In genomic region chr7:55536619-55537457, GRCh38 we compare ENCODE assay signal across 11 cellular contexts. TPM values are rescaled to one million over a fixed set of nuclear protein-coding genes. Genes with fewer than 3 reads are reported as not detected.
DNase-seq lines count a peak whose midpoint lies in the region; ATAC-seq and TF ChIP-seq lines count a peak whose summit lies in the region.
"Had no signal": no experiment of that assay in that cellular context is flagged by ENCODE, and none has a peak within 500 bp of the region (broad histone marks: within the 10 kb centered on the region; RNA-seq: fewer than 3 reads in every experiment).

No MANE protein-coding gene starts in this region.

- H3K4me1 Mint-ChIP-seq in activated naive CD8-positive, alpha-beta T cell (ENCODE audit: low read depth), result peaks cover 85% of the 10 kb centered on the region
- H3K4me1 Mint-ChIP-seq in neural crest cell, result peaks cover 20% of the 10 kb centered on the region

- ATAC-seq in DND-41 (ENCODE audit: insufficient read depth, low read depth), result no peak
- ATAC-seq in HG03139 (IDR thresholded peaks at IDR 0.05; ENCODE audit: unreplicated experiment), result no peak
- no peak for ATAC-seq in right cardiac atrium
- ATAC-seq: mucosa of descending colon had no signal

- peaks cover 14% of the 10 kb centered on the region for H3K36me3 Mint-ChIP-seq in activated naive CD8-positive, alpha-beta T cell
- peaks cover 4% of the 10 kb centered on the region for H3K36me3 Mint-ChIP-seq in neural crest cell (ENCODE audit: low read depth)

- H3K4me1 ChIP-seq in DND-41 (ENCODE audit: insufficient read depth, low read length) (peaks cover 76% of the 10 kb centered on the region), right cardiac atrium (ENCODE audit: control insufficient read depth, insufficient read depth, low read length) (peaks cover 3% of the 10 kb centered on the region)

- no peaks in the 10 kb centered on the region for H3K9me3 Mint-ChIP-seq in activated naive CD8-positive, alpha-beta T cell (ENCODE audit: low read depth)
- H3K9me3 Mint-ChIP-seq in neural crest cell, result no peaks in the 10 kb centered on the region

- H3K9me3 ChIP-seq in DND-41 (ENCODE audit: insufficient read depth, low read length, severe bottlenecking) (no peaks in the 10 kb centered on the region), right cardiac atrium (ENCODE audit: control insufficient read depth, low read length) (no peaks in the 10 kb centered on the region)
- H3K9me3 ChIP-seq: mucosa of descending colon, vagina had no signal

- peak overlapping the region; percentile 13 for H3K4me2 ChIP-seq in DND-41 (ENCODE audit: insufficient read depth, low read length)

- no peaks in the 10 kb centered on the region for H3K36me3 ChIP-seq in DND-41 (ENCODE audit: insufficient read depth, low read length)
- no peaks in the 10 kb centered on the region for H3K36me3 ChIP-seq in H7 (replicated peaks; ENCODE audit: control insufficient read depth, insufficient read depth, low read length)
- H3K36me3 ChIP-seq: vagina had no signal

- peaks cover 76% of the 10 kb centered on the region for H3K79me2 ChIP-seq in DND-41 (ENCODE audit: insufficient read depth, low read length)

- DNase-seq in DND-41, result peak; percentile 54
- peak; percentile 64 for DNase-seq in H7
- DNase-seq in neural crest cell (ENCODE audit: low read depth, low spot score), result no peak
- DNase-seq in pons (ENCODE audit: low spot score), result no peak
- DNase-seq in right cardiac atrium, result no peak
- DNase-seq in HT-29 (ENCODE audit: low spot score), result no peak
- DNase-seq: mucosa of descending colon, NCI-H1694 had no signal

- 88% methylated on average over 23 of the region's 23 CpGs for WGBS in right cardiac atrium

- H3K4me3 Mint-ChIP-seq in activated naive CD8-positive, alpha-beta T cell, result peak overlapping the region; percentile 9
- H3K4me3 Mint-ChIP-seq in neural crest cell, result no peak overlapping the region

- intact Hi-C loops in right cardiac atrium (cut with DNase I), result no loop called here

- no peaks in the 10 kb centered on the region for H3K27me3 ChIP-seq in DND-41 (ENCODE audit: insufficient read depth, low read length, poor library complexity)
- H3K27me3 ChIP-seq in H7 (ENCODE audit: control insufficient read depth, insufficient read depth, low read length), result no peaks in the 10 kb centered on the region
- H3K27me3 ChIP-seq in right cardiac atrium (ENCODE audit: control insufficient read depth, insufficient read depth), result no peaks in the 10 kb centered on the region
- H3K27me3 ChIP-seq: vagina had no signal

- H3K4me3 ChIP-seq in DND-41 (ENCODE audit: low read depth in 1 of 2, low read length in 2 of 2) (no peak overlapping the region; a peak in 1 of 4 replicates), H7 (ENCODE audit: insufficient read depth, low read depth, low read length) (no peak overlapping the region), right cardiac atrium (ENCODE audit: low read length) (no peak overlapping the region)
- H3K4me3 ChIP-seq: mucosa of descending colon, vagina had no signal

- no peak overlapping the region for H2AFZ ChIP-seq in DND-41 (ENCODE audit: low read depth, low read length)

- peak overlapping the region; percentile 60 for H3K27ac ChIP-seq in DND-41 (ENCODE audit: low read length)
- H3K27ac ChIP-seq in right cardiac atrium (ENCODE audit: low read length), result no peak overlapping the region
- H3K27ac ChIP-seq: vagina had no signal

- no peaks in the 10 kb centered on the region for H3K27me3 Mint-ChIP-seq in activated naive CD8-positive, alpha-beta T cell
- no peaks in the 10 kb centered on the region for H3K27me3 Mint-ChIP-seq in neural crest cell (ENCODE audit: low read depth)

- H3K9ac ChIP-seq in DND-41 (ENCODE audit: low read depth, low read length), result no peak overlapping the region

- TF ChIP-seq CTCF in DND-41 (IDR thresholded peaks at IDR 0.05; ENCODE audit: borderline replicate concordance, extremely low read depth, low read length, poor library complexity, severe bottlenecking) (peak; percentile 42), neural crest cell (conservative IDR thresholded peaks at IDR 0.05) (no peak)

- H4K20me1 ChIP-seq in DND-41 (ENCODE audit: insufficient read depth, low read length), result peaks cover 73% of the 10 kb centered on the region

- H3K27ac Mint-ChIP-seq in activated naive CD8-positive, alpha-beta T cell, result peak overlapping the region; percentile 80
- H3K27ac Mint-ChIP-seq in neural crest cell (ENCODE audit: unreplicated experiment), result peak overlapping the region; percentile 83

RNA-seq across cellular contexts. Expression of gene VOPP1, which starts 35.5 kb away (rescaled TPM):
- 87.1 and 103 TPM in 2 replicates for total RNA-seq in H7 (2014; rRNA removed; shearing (Covaris generic))
- 50.7 and 51.6 TPM in 2 replicates for total RNA-seq in neural crest cell
- total RNA-seq in right cardiac atrium, result 10 to 100 TPM; 19.0 to 21.8 (median 21.0) TPM
- 12.7 TPM for polyA plus RNA-seq in right cardiac atrium
- 126 and 133 TPM in 2 replicates for total RNA-seq in HT-29 (2014; rRNA removed; shearing (Covaris generic))

Comparison
In these comparisons a context has a peak if more than half of its experiments do, and no peak if none do; other contexts are left out.
1. DNase-seq: peak in DND-41 (single experiment) and H7 (single experiment); none in neural crest cell (single experiment), pons (single experiment), right cardiac atrium (0 of 3) and HT-29 (single experiment).